In the genomic region with DNA sequence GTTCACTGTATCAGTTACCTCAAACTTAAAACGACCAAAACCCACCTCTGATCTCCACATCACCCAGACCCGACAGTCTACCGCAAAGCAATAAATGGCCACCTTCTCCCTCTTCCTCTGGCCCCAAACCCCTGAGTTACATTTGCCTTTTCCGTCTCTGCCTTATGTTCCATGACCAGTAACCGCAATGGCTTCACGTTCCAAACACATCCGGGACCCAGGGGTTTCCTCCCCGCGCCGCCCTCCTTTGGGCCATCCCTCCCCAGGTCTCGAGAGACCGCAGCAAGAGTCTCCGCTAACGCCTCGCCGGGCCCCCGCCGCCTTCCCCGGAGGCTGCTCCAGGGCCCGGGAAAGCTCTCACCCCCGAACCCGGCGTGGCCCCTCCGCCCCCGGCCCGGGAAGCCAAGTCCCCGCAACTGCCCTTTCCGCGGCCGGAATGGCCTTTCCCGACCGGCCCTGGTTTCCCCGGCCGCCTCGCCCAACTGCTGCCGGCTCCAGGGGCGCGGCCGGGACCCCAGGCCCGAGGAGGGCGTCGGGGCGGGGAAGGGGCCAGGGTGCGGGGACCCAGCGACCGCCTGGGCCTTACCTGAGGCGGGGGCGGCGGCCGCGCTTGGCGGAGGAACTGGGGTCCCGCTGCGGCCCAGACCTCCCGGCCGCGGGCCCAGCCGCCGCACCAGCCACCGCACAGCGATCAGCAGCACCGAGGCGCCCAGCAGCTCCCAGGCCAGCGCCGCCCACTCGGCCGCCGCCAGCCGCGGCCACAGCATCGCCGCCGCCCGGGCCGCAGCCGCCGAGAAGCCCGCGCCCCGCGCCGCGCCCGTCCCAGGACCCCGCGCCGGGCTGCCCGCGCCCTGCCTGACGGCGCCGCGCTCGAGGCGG, we compare ENCODE assay signal across 8 cellular contexts. TPM values are rescaled to one million over a fixed set of nuclear protein-coding genes. Genes with fewer than 3 reads are reported as not detected.
A peak's percentile ranks its signal among the peaks of the same experiment; 100 is the strongest.
DNase-seq lines count a peak whose midpoint lies in the region; ATAC-seq and TF ChIP-seq lines count a peak whose summit lies in the region.

A gene (minus strand): TSS at position 801 of the 879 bp plus-strand sequence. CDS start 34 bp downstream, at position 767.

- H3K4me1 ChIP-seq in CD4-positive, alpha-beta memory T cell (ENCODE audit: insufficient read depth, low read length), result peaks cover 24% of the 10 kb centered on the region

- H3K27me3 ChIP-seq in CD4-positive, alpha-beta memory T cell (ENCODE audit: insufficient read depth, low read length), result no peaks in the 10 kb centered on the region

- peak within 1 kb of the TSS; percentile 95 to 99 (median 97) for H3K27ac Mint-ChIP-seq in CD4-positive, alpha-beta memory T cell
- peak within 1 kb of the TSS; percentile 97 to 100 for H3K27ac Mint-ChIP-seq in activated naive CD4-positive, alpha-beta T cell treated with anti-CD3 and anti-CD28 coated beads, Interleukin-2, amount 50 U/mL, for 72 hours
- H3K27ac Mint-ChIP-seq in progenitor cell of endocrine pancreas (peak within 1 kb of the TSS; percentile 98), type B pancreatic cell (peak within 1 kb of the TSS; percentile 96)

- H3K9me3 Mint-ChIP-seq in CD4-positive, alpha-beta memory T cell, result peaks cover 0 to 3% (median 0%) of the 10 kb centered on the region in 8 donors
- no peaks in the 10 kb centered on the region for H3K9me3 Mint-ChIP-seq in activated naive CD4-positive, alpha-beta T cell treated with anti-CD3 and anti-CD28 coated beads, Interleukin-2, amount 50 U/mL, for 72 hours
- H3K9me3 Mint-ChIP-seq in progenitor cell of endocrine pancreas (ENCODE audit: low read depth) (no peaks in the 10 kb centered on the region), type B pancreatic cell (no peaks in the 10 kb centered on the region)

- TF ChIP-seq CTCF in progenitor cell of endocrine pancreas (IDR thresholded peaks at IDR 0.05; ENCODE audit: unreplicated experiment), result no peak
- TF ChIP-seq CTCF in type B pancreatic cell (conservative IDR thresholded peaks at IDR 0.05), result no peak

- peak; percentile 27 for ATAC-seq in GM19395 (IDR thresholded peaks at IDR 0.05; ENCODE audit: unreplicated experiment)
- ATAC-seq in HG03520 (IDR thresholded peaks at IDR 0.05; ENCODE audit: unreplicated experiment), result peak; percentile 40
- peak; percentile 60 to 72 for ATAC-seq in activated naive CD4-positive, alpha-beta T cell treated with anti-CD3 and anti-CD28 coated beads, Interleukin-2, amount 50 U/mL, for 72 hours
- ATAC-seq in Right ventricle myocardium inferior, result peak; percentile 33

- no peaks in the 10 kb centered on the region for H3K9me3 ChIP-seq in CD4-positive, alpha-beta memory T cell (ENCODE audit: control insufficient read depth in 1 of 2, low read length in 2 of 2)
- no peaks in the 10 kb centered on the region for H3K9me3 ChIP-seq in SK-N-MC (ENCODE audit: low read depth, low read length)

- CTCF ChIA-PET in CD4-positive, alpha-beta memory T cell (lab: Charles Lee; ENCODE audit: partially characterized antibody), result interaction anchor here (1.0 to 1.2 kb wide), 3 partner anchors 11 to 145 kb away, joined by 3 to 5 read pairs (median 3); no protein-coding TSS in a partner anchor

- no peaks in the 10 kb centered on the region for H3K36me3 ChIP-seq in CD4-positive, alpha-beta memory T cell (ENCODE audit: insufficient read depth, low read length)
- peaks cover 23% of the 10 kb centered on the region for H3K36me3 ChIP-seq in SK-N-MC (ENCODE audit: insufficient read depth, low read length)

- POLR2A ChIA-PET in CD4-positive, alpha-beta memory T cell (lab: Charles Lee; ENCODE audit: partially characterized antibody), result interaction anchor here (1.0 to 2.3 kb wide), 11 partner anchors 9 to 319 kb away, joined by 3 to 11 read pairs (median 5); a partner anchor contains a TSS

- intact Hi-C loops in CD4-positive, alpha-beta memory T cell (cut with micrococcal nuclease), result loop anchor here (1.0 to 5.0 kb wide), 5 partner anchors 66 to 370 kb away; a partner anchor contains a TSS
- intact Hi-C loops in Right ventricle myocardium inferior (cut with DNase I), result loop anchor here (5.0 kb wide), 1 partner anchor 146 kb away; no protein-coding TSS in a partner anchor

- peak within 1 kb of the TSS; percentile 82 to 99 (median 93) for H3K4me3 Mint-ChIP-seq in CD4-positive, alpha-beta memory T cell
- H3K4me3 Mint-ChIP-seq in progenitor cell of endocrine pancreas (ENCODE audit: low read depth) (peak within 1 kb of the TSS; percentile 91), type B pancreatic cell (peak within 1 kb of the TSS; percentile 97)

- peak within 1 kb of the TSS; percentile 96 for H3K9ac ChIP-seq in SK-N-MC (ENCODE audit: insufficient read length)

- peaks cover 4 to 21% of the 10 kb centered on the region in 2 donors for H3K36me3 Mint-ChIP-seq in CD4-positive, alpha-beta memory T cell
- H3K36me3 Mint-ChIP-seq in activated naive CD4-positive, alpha-beta T cell treated with anti-CD3 and anti-CD28 coated beads, Interleukin-2, amount 50 U/mL, for 72 hours, result peaks cover 5 to 22% of the 10 kb centered on the region in 2 donors
- H3K36me3 Mint-ChIP-seq in progenitor cell of endocrine pancreas (ENCODE audit: insufficient read depth) (peaks cover 4% of the 10 kb centered on the region), type B pancreatic cell (peaks cover 9% of the 10 kb centered on the region)

- peaks cover 14 to 27% (median 22%) of the 10 kb centered on the region in 4 donors for H3K4me1 Mint-ChIP-seq in CD4-positive, alpha-beta memory T cell
- H3K4me1 Mint-ChIP-seq in progenitor cell of endocrine pancreas (ENCODE audit: low read depth) (peaks cover 10% of the 10 kb centered on the region), type B pancreatic cell (ENCODE audit: unreplicated experiment) (peaks cover 6% of the 10 kb centered on the region)

- peak within 1 kb of the TSS; percentile 89 for H3K27ac ChIP-seq in CD4-positive, alpha-beta memory T cell (ENCODE audit: low read depth, low read length)
- H3K27ac ChIP-seq in SK-N-MC, result peak within 1 kb of the TSS; percentile 98

- peak; percentile 68 to 86 (median 70) for DNase-seq in CD4-positive, alpha-beta memory T cell
- no peak for DNase-seq in SK-N-MC (ENCODE audit: low read depth, low spot score)
- peak; percentile 74 to 90 for DNase-seq in activated naive CD4-positive, alpha-beta T cell treated with anti-CD3 and anti-CD28 coated beads, Interleukin-2, amount 50 U/mL, for 72 hours (ENCODE audit: low spot score in 2 of 2)
- DNase-seq in Right ventricle myocardium inferior (ENCODE audit: missing footprints), result peak; percentile 82
- DNase-seq in progenitor cell of endocrine pancreas (ENCODE audit: low spot score, unreplicated experiment), result peak; percentile 40
- DNase-seq in type B pancreatic cell (ENCODE audit: extremely low spot score, unreplicated experiment), result no peak

- no peaks in the 10 kb centered on the region for H3K27me3 Mint-ChIP-seq in CD4-positive, alpha-beta memory T cell
- no peaks in the 10 kb centered on the region for H3K27me3 Mint-ChIP-seq in progenitor cell of endocrine pancreas
- no peaks in the 10 kb centered on the region for H3K27me3 Mint-ChIP-seq in type B pancreatic cell

- peak within 1 kb of the TSS; percentile 75 to 81 for H3K4me3 ChIP-seq in CD4-positive, alpha-beta memory T cell (ENCODE audit: low read length in 2 of 2)
- peak within 1 kb of the TSS; percentile 95 for H3K4me3 ChIP-seq in SK-N-MC

RNA-seq across cellular contexts. Expression of the gene that starts here (rescaled TPM):
- 100 to 1,000 TPM in 1 of 2 experiments, 10 to 100 TPM in 1; 95.6 to 101 TPM for total RNA-seq in CD4-positive, alpha-beta memory T cell
- 10 to 100 TPM; 21.0 to 44.4 TPM for polyA plus RNA-seq in CD4-positive, alpha-beta memory T cell
- 100 to 1,000 TPM in 1 of 2 donors, 10 to 100 TPM in 1; 82.9 to 129 TPM for total RNA-seq in activated naive CD4-positive, alpha-beta T cell treated with anti-CD3 and anti-CD28 coated beads, Interleukin-2, amount 50 U/mL, for 72 hours
- total RNA-seq in Right ventricle myocardium inferior (24.9 TPM), progenitor cell of endocrine pancreas (81.1 and 83.7 TPM in 2 replicates), type B pancreatic cell (ENCODE audit: low replicate concordance) (65.1 and 75.9 TPM in 2 replicates)

Comparison
In these comparisons a context has a peak if more than half of its experiments do, and no peak if none do; other contexts are left out.
1. DNase-seq: peak in CD4-positive, alpha-beta memory T cell (5 of 5), activated naive CD4-positive, alpha-beta T cell treated with anti-CD3 and anti-CD28 coated beads, Interleukin-2, amount 50 U/mL, for 72 hours (2 of 2), Right ventricle myocardium inferior (single experiment) and progenitor cell of endocrine pancreas (single experiment); none in SK-N-MC (single experiment) and type B pancreatic cell (single experiment).
2. Peak in every context shown above with its lines, with median percentiles within 50 percentile points of each other: H3K27ac Mint-ChIP-seq, H3K4me3 Mint-ChIP-seq and ATAC-seq.